1 cellular context compared by ENCODE assay signal in the genomic region with DNA sequence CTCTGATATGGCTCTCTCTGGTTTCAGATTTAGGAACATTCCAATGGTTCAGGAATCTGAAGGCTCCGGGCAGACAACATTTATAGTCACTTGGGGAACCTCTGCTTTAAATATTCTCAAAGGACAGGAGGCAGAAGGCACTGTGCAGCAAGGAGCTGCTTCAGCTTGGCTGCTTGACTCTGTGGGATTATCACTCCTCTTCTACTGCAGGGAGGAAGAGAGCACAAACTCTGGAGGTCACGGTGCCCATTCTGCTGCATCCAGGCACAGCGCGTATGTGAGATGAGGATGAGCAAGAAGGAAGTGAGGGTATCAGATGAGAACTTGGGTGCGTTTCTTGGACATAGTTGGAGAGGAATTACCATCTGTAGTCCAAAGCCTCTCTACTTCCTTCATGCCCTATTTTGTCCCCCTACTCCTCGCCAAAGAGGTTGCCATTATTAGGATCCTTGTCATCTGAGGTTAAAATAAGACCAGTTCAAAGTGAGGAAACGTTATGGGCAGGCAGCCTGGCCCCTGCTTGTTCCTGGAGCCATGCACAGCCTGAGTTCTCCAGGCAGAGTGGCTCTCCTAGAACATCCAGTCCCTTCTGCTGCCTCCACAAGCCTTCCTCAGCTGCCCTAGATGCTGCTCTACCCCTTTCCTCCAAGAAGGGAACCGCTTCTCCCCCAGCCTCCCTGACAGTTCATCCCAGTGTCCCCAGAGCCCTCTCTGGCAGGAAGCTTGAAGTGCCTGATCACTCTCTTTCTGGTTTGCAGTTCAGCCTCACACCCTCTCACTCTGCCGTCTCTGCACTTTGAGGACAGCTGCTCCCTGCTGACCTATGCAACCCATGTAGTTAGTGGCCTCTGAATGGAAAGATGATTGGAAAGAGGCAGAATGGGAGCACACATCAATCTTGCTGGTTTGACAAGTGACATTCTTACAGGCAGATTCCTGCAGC.
TF ChIP-seq lines count a peak whose summit lies in the region.

No MANE protein-coding gene starts in this region.

TF ChIP-seq in WTC11, 78 proteins besides CTCF, POLR2A, EP300 and RAD21 (continued from another document):
- TF ChIP-seq, protein P1, sequence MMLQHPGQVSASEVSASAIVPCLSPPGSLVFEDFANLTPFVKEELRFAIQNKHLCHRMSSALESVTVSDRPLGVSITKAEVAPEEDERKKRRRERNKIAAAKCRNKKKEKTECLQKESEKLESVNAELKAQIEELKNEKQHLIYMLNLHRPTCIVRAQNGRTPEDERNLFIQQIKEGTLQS (CRISPR knock-in tag; conservative IDR thresholded peaks at IDR 0.05) = no peak
- TF ChIP-seq NR3C1 (CRISPR knock-in tag; conservative IDR thresholded peaks at IDR 0.05; ENCODE audit: low read depth) = no peak
- TF ChIP-seq, protein P2, sequence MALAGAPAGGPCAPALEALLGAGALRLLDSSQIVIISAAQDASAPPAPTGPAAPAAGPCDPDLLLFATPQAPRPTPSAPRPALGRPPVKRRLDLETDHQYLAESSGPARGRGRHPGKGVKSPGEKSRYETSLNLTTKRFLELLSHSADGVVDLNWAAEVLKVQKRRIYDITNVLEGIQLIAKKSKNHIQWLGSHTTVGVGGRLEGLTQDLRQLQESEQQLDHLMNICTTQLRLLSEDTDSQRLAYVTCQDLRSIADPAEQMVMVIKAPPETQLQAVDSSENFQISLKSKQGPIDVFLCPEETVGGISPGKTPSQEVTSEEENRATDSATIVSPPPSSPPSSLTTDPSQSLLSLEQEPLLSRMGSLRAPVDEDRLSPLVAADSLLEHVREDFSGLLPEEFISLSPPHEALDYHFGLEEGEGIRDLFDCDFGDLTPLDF (CRISPR knock-in tag; IDR thresholded peaks at IDR 0.05) = no peak
- TF ChIP-seq ETV6 (CRISPR knock-in tag; IDR thresholded peaks at IDR 0.05) = no peak
- TF ChIP-seq JAZF1 (CRISPR knock-in tag; IDR thresholded peaks at IDR 0.05) = no peak
- no peak for TF ChIP-seq MAX (CRISPR knock-in tag; IDR thresholded peaks at IDR 0.05)
- TF ChIP-seq, protein P3, sequence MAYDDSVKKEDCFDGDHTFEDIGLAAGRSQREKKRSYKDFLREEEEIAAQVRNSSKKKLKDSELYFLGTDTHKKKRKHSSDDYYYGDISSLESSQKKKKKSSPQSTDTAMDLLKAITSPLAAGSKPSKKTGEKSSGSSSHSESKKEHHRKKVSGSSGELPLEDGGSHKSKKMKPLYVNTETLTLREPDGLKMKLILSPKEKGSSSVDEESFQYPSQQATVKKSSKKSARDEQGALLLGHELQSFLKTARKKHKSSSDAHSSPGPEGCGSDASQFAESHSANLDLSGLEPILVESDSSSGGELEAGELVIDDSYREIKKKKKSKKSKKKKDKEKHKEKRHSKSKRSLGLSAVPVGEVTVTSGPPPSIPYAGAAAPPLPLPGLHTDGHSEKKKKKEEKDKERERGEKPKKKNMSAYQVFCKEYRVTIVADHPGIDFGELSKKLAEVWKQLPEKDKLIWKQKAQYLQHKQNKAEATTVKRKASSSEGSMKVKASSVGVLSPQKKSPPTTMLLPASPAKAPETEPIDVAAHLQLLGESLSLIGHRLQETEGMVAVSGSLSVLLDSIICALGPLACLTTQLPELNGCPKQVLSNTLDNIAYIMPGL (CRISPR knock-in tag; IDR thresholded peaks at IDR 0.05) = no peak
- TF ChIP-seq GRHL2 (CRISPR knock-in tag; IDR thresholded peaks at IDR 0.05; ENCODE audit: insufficient replicate concordance, severe bottlenecking) = no peak
- TF ChIP-seq RORB (CRISPR knock-in tag; IDR thresholded peaks at IDR 0.05) = no peak
- no peak for TF ChIP-seq RELA (CRISPR knock-in tag; IDR thresholded peaks at IDR 0.05; ENCODE audit: borderline replicate concordance)
